In genomic region chr16:2883027-2883846, GRCh38 we compare ENCODE assay signal across 8 cellular contexts. TPM values are rescaled to one million over a fixed set of nuclear protein-coding genes. Genes with fewer than 3 reads are reported as not detected.
A peak's percentile ranks its signal among the peaks of the same experiment; 100 is the strongest.
DNase-seq lines count a peak whose midpoint lies in the region; ATAC-seq lines count a peak whose summit lies in the region.

FLYWCH2 (plus strand) TSS chr16:2883215; CDS start chr16:2896450, 13,235 bp downstream.

- peak within 1 kb of the TSS; percentile 81 to 97 (median 92) for H3K9ac ChIP-seq in BLaER1 treated with 17β-estradiol and CSF1 and Interleukin-3, amounts not matched to agents 10 nM and 100 nM

- peaks cover 0 to 5% (median 0%) of the 10 kb centered on the region in 11 experiments; a peak in 2 of 22 replicates for H3K36me3 ChIP-seq in BLaER1 treated with 17β-estradiol and CSF1 and Interleukin-3, amounts not matched to agents 10 nM and 100 nM

- H3K4me3 ChIP-seq in BLaER1 treated with 17β-estradiol and CSF1 and Interleukin-3, amounts not matched to agents 10 nM and 100 nM: peak within 1 kb of the TSS; percentile 75 to 97 (median 87)

- H3K9me3 ChIP-seq in BLaER1 treated with 17β-estradiol and CSF1 and Interleukin-3, amounts not matched to agents 10 nM and 100 nM (replicated peaks in 1 of 11): peaks cover 10 to 25% (median 22%) of the 10 kb centered on the region in 11 experiments

- peaks cover 11 to 22% (median 15%) of the 10 kb centered on the region in 10 experiments for H3K4me1 ChIP-seq in BLaER1 treated with 17β-estradiol and CSF1 and Interleukin-3, amounts not matched to agents 10 nM and 100 nM

- H3K27ac ChIP-seq in BLaER1 treated with 17β-estradiol and CSF1 and Interleukin-3, amounts not matched to agents 10 nM and 100 nM: peak within 1 kb of the TSS; percentile 76 to 91 (median 87)

- ATAC-seq in GM19351 (IDR thresholded peaks at IDR 0.05; ENCODE audit: unreplicated experiment): peak; percentile 66
- ATAC-seq in HG03521 (IDR thresholded peaks at IDR 0.05; ENCODE audit: unreplicated experiment): peak; percentile 61
- ATAC-seq in left lobe of liver: peak; percentile 91

- peaks cover 0 to 9% (median 0%) of the 10 kb centered on the region in 11 experiments; a peak in 1 of 22 replicates for H4K20me1 ChIP-seq in BLaER1 treated with 17β-estradiol and CSF1 and Interleukin-3, amounts not matched to agents 10 nM and 100 nM

- peak within 1 kb of the TSS; percentile 87 to 99 (median 95) for H3K4me2 ChIP-seq in BLaER1 treated with 17β-estradiol and CSF1 and Interleukin-3, amounts not matched to agents 10 nM and 100 nM

- DNase-seq in NCI-H748 (lab: John Stamatoyannopoulos, UW; ENCODE audit: unreplicated experiment): peak; percentile 91
- peak; percentile 100 for DNase-seq in activated CD4-positive, alpha-beta T cell treated with anti-CD3 and anti-CD28 coated beads, Interleukin-2, amount 50 U/mL, for 1 hour
- DNase-seq in dedifferentiated amniotic fluid mesenchymal stem cell (ENCODE audit: extremely low spot score): peak; percentile 93
- peak; percentile 99 for DNase-seq in left lobe of liver (ENCODE audit: low spot score)
- DNase-seq in stimulated activated CD4-positive, alpha-beta T cell treated with anti-CD3 and anti-CD28 coated beads, Interleukin-2, amount 100 ng/mL, for 4 hours (ENCODE audit: low read depth): peak; percentile 99

- no peaks in the 10 kb centered on the region for H3K27me3 ChIP-seq in BLaER1 treated with 17β-estradiol and CSF1 and Interleukin-3, amounts not matched to agents 10 nM and 100 nM

RNA-seq across cellular contexts. Expression of gene FLYWCH2, which starts in this region (rescaled TPM):
- 5.9 TPM for total RNA-seq in left lobe of liver

Comparison
In these comparisons a context has a peak if more than half of its experiments do, and no peak if none do; other contexts are left out.
1. Peak in every context shown above with its lines: DNase-seq, ATAC-seq, H3K4me3 ChIP-seq and H3K27ac ChIP-seq.